ENCODE assay signal across 16 cellular contexts in genomic region chr9:100355561-100355960, GRCh38. TPM values are rescaled to one million over a fixed set of nuclear protein-coding genes. Genes with fewer than 3 reads are reported as not detected.
A peak's percentile ranks its signal among the peaks of the same experiment; 100 is the strongest.
DNase-seq lines count a peak whose midpoint lies in the region; ATAC-seq and TF ChIP-seq lines count a peak whose summit lies in the region.
"Had no signal": no experiment of that assay in that cellular context is flagged by ENCODE, and none has a peak within 500 bp of the region (broad histone marks: within the 10 kb centered on the region; RNA-seq: fewer than 3 reads in every experiment).

No MANE protein-coding gene starts in this region.

- no peak overlapping the region for H3K4me3 ChIP-seq in BLaER1 treated with 17β-estradiol and CSF1 and Interleukin-3, amounts not matched to agents 10 nM and 100 nM
- peak overlapping the region; percentile 39 for H3K4me3 ChIP-seq in Loucy (ENCODE audit: low read length, poor library complexity, severe bottlenecking)
- H3K4me3 ChIP-seq in dorsolateral prefrontal cortex: no peak overlapping the region
- H3K4me3 ChIP-seq: mucosa of descending colon had no signal

- 0 out of 2 replicates have a peak overlapping the region, but pooled peaks have one; percentile 1 for H2AFZ ChIP-seq in Loucy (ENCODE audit: low read length)

- H4K20me1 ChIP-seq in BLaER1 treated with 17β-estradiol and CSF1 and Interleukin-3, amounts not matched to agents 10 nM and 100 nM: peaks cover 5 to 19% (median 13%) of the 10 kb centered on the region in 11 experiments; a peak in 21 of 22 replicates
- H4K20me1 ChIP-seq in Loucy (ENCODE audit: insufficient read depth, low read length, poor library complexity, severe bottlenecking): peaks cover 17% of the 10 kb centered on the region

- no peaks in the 10 kb centered on the region for H3K27me3 ChIP-seq in BLaER1 treated with 17β-estradiol and CSF1 and Interleukin-3, amounts not matched to agents 10 nM and 100 nM
- H3K27me3 ChIP-seq in Loucy (ENCODE audit: insufficient read depth, low read length, poor library complexity, severe bottlenecking) (no peaks in the 10 kb centered on the region), dorsolateral prefrontal cortex (no peaks in the 10 kb centered on the region)
- H3K27me3 ChIP-seq: BE2C had no signal

- H3K4me1 ChIP-seq in BLaER1 treated with 17β-estradiol and CSF1 and Interleukin-3, amounts not matched to agents 10 nM and 100 nM: peaks cover 27 to 44% (median 36%) of the 10 kb centered on the region in 10 experiments
- H3K4me1 ChIP-seq in Loucy (ENCODE audit: insufficient read depth, low read length, poor library complexity, severe bottlenecking): peaks cover 46% of the 10 kb centered on the region
- H3K4me1 ChIP-seq: BE2C had no signal

- H3K9me3 ChIP-seq in BLaER1 treated with 17β-estradiol and CSF1 and Interleukin-3, amounts not matched to agents 10 nM and 100 nM (replicated peaks in 1 of 11): peaks cover 5 to 43% (median 37%) of the 10 kb centered on the region in 11 experiments; a peak in 21 of 22 replicates
- peaks cover 4% of the 10 kb centered on the region for H3K9me3 ChIP-seq in Loucy (ENCODE audit: insufficient read depth, low read depth, low read length)
- H3K9me3 ChIP-seq: BE2C, mucosa of descending colon had no signal

- H3K27ac ChIP-seq in BLaER1 treated with 17β-estradiol and CSF1 and Interleukin-3, amounts not matched to agents 10 nM and 100 nM: no peak overlapping the region
- H3K27ac ChIP-seq in dorsolateral prefrontal cortex: no peak overlapping the region
- H3K27ac ChIP-seq: VCaP had no signal

- no peak overlapping the region for H3K27ac Mint-ChIP-seq in T-cell
- H3K27ac Mint-ChIP-seq: endodermal cell had no signal

- H3K4me1 Mint-ChIP-seq in T-cell: peaks cover 24 to 34% (median 27%) of the 10 kb centered on the region in 3 donors

- CTCF ChIA-PET in T-cell (lab: Charles Lee): interaction anchor here (0.6 to 1.0 kb wide), 3 partner anchors 31 to 1205 kb away, joined by 3 read pairs; no protein-coding TSS in a partner anchor

- H3K27me3 Mint-ChIP-seq in T-cell: no peaks in the 10 kb centered on the region
- H3K27me3 Mint-ChIP-seq: central memory CD8-positive, alpha-beta T cell had no signal

- intact Hi-C loops in dorsolateral prefrontal cortex (cut with DNase I): no loop called here

- H3K9ac ChIP-seq in BLaER1 treated with 17β-estradiol and CSF1 and Interleukin-3, amounts not matched to agents 10 nM and 100 nM: no peak overlapping the region
- peak overlapping the region; percentile 17 for H3K9ac ChIP-seq in Loucy (ENCODE audit: low read depth, low read length, poor library complexity, severe bottlenecking)

- no peak overlapping the region for H3K4me3 Mint-ChIP-seq in T-cell
- H3K4me3 Mint-ChIP-seq: central memory CD8-positive, alpha-beta T cell; endodermal cell had no signal

- H3K9me2 ChIP-seq in Loucy (replicated peaks; ENCODE audit: low read depth, low read length): no peaks in the 10 kb centered on the region

- no peaks in the 10 kb centered on the region for H3F3A ChIP-seq in Loucy (ENCODE audit: low read depth)

- POLR2A ChIA-PET in T-cell (lab: Charles Lee): no interaction called here

- H3K36me3 ChIP-seq in BLaER1 treated with 17β-estradiol and CSF1 and Interleukin-3, amounts not matched to agents 10 nM and 100 nM: peaks cover 0 to 7% (median 0%) of the 10 kb centered on the region in 11 experiments; a peak in 5 of 22 replicates
- H3K36me3 ChIP-seq in Loucy (ENCODE audit: insufficient read depth, low read length): no peaks in the 10 kb centered on the region
- H3K36me3 ChIP-seq: BE2C had no signal

- DNase-seq in GF-D8 (lab: John Stamatoyannopoulos, UW): peak; percentile 38
- peak; percentile 39 for DNase-seq in SHP77 treated with DMSO at 0.1 percent for 48 hours (lab: John Stamatoyannopoulos, UW)
- no peak for DNase-seq in dorsolateral prefrontal cortex
- DNase-seq in T-cell: no peak
- no peak for DNase-seq in dedifferentiated amniotic fluid mesenchymal stem cell (ENCODE audit: extremely low spot score)
- DNase-seq: amygdala; BE2C; endodermal cell; mucosa of descending colon; stimulated activated CD4-positive, alpha-beta T cell treated with anti-CD3 and anti-CD28 coated beads, Interleukin-4, amount 100 ng/mL, for 1 hour; stimulated activated CD8-positive, alpha-beta memory T cell treated with anti-CD3 and anti-CD28 coated beads, Interleukin-4, amount 100 ng/mL, for 48 hours had no signal

- TF ChIP-seq CTCF in Loucy (conservative IDR thresholded peaks at IDR 0.05; ENCODE audit: low read length): no peak
- TF ChIP-seq CTCF in dorsolateral prefrontal cortex (IDR thresholded peaks at IDR 0.05 in 54 of 56, conservative IDR thresholded peaks at IDR 0.05 in 2 of 56; ENCODE audit: low read depth in 1 of 56, partially characterized antibody in 56 of 56): no peak

- peak overlapping the region in 7 of 11 experiments; percentile 3 to 50 (median 14); a peak in 5 of 22 replicates for H3K4me2 ChIP-seq in BLaER1 treated with 17β-estradiol and CSF1 and Interleukin-3, amounts not matched to agents 10 nM and 100 nM
- peak overlapping the region; percentile 49 for H3K4me2 ChIP-seq in Loucy (ENCODE audit: low read depth, low read length, poor library complexity, severe bottlenecking)

- peaks cover 12% of the 10 kb centered on the region for H3K36me3 Mint-ChIP-seq in T-cell

- no peak for ATAC-seq in HG03196 (IDR thresholded peaks at IDR 0.05; ENCODE audit: unreplicated experiment)
- no peak for ATAC-seq in T-cell (replicated peaks in 1 of 4)
- ATAC-seq: mucosa of descending colon had no signal

- H3K9me3 Mint-ChIP-seq in T-cell: peaks cover 4 to 11% (median 9%) of the 10 kb centered on the region in 3 donors

- peaks cover 32% of the 10 kb centered on the region for H3K79me2 ChIP-seq in Loucy (ENCODE audit: insufficient read depth, low read length)

RNA-seq across cellular contexts. Expression of gene TEX10, which starts 2.8 kb away (rescaled TPM):
- total RNA-seq in dorsolateral prefrontal cortex (10 to 100 TPM in 119 of 120 experiments, 1 to 10 TPM in 1; 8.5 to 18.4 (median 13.1) TPM), T-cell (10 to 100 TPM; 14.7 to 18.9 (median 16.7) TPM)

Comparison
In these comparisons a context has a peak if more than half of its experiments do, and no peak if none do; other contexts are left out.
1. DNase-seq: peak in GF-D8 (single experiment) and SHP77 treated with DMSO at 0.1 percent for 48 hours (single experiment); none in dorsolateral prefrontal cortex (0 of 10), T-cell (0 of 34) and dedifferentiated amniotic fluid mesenchymal stem cell (single experiment).